Comparison of ENCODE assay signal across 8 cellular contexts in genomic region chr16:46883690-46884512, GRCh38. TPM values are rescaled to one million over a fixed set of nuclear protein-coding genes. Genes with fewer than 3 reads are reported as not detected.
A peak's percentile ranks its signal among the peaks of the same experiment; 100 is the strongest.
DNase-seq lines count a peak whose midpoint lies in the region; ATAC-seq and TF ChIP-seq lines count a peak whose summit lies in the region.

Gene GPT2, plus strand, starts transcription at chr16:46884362. Its CDS starts 354 bp downstream, at chr16:46884716.

- peaks cover 10% of the 10 kb centered on the region for H3K4me1 Mint-ChIP-seq in CD8-positive, alpha-beta T cell (ENCODE audit: low read depth)
- H3K4me1 Mint-ChIP-seq in activated CD8-positive, alpha-beta T cell treated with anti-CD3 and anti-CD28 coated beads, Interleukin-2, amount 10 ng/mL, durations not matched to agents 7 days and 5 days (ENCODE audit: low read depth): peaks cover 15% of the 10 kb centered on the region

- ATAC-seq in CD8-positive, alpha-beta T cell: peak; percentile 91
- ATAC-seq in GM19438 (IDR thresholded peaks at IDR 0.05; ENCODE audit: low read depth, unreplicated experiment) (peak; percentile 96), HG03571 (IDR thresholded peaks at IDR 0.05; ENCODE audit: unreplicated experiment) (peak; percentile 99), lower lobe of right lung (peak; percentile 99)
- peak; percentile 99 for ATAC-seq in activated CD8-positive, alpha-beta T cell treated with anti-CD3 and anti-CD28 coated beads, Interleukin-2, amount 10 ng/mL, durations not matched to agents 7 days and 5 days

- intact Hi-C loops in CD8-positive, alpha-beta T cell (cut with DNase I, micrococcal nuclease): loop anchor here in 1 of 2 experiments (1.0 kb wide), 3 partner anchors 53 to 195 kb away; partner anchors contain the start of genes C16orf87, DNAJA2, ORC6 and VPS35
- intact Hi-C loops in lower lobe of right lung (cut with DNase I): no loop called here

- H3K27ac Mint-ChIP-seq in CD8-positive, alpha-beta T cell: no peak within 1 kb of the TSS
- peak within 1 kb of the TSS; percentile 71 for H3K27ac Mint-ChIP-seq in activated CD8-positive, alpha-beta T cell treated with anti-CD3 and anti-CD28 coated beads, Interleukin-2, amount 10 ng/mL, durations not matched to agents 7 days and 5 days

- no peaks in the 10 kb centered on the region for H3K27me3 ChIP-seq in CD8-positive, alpha-beta T cell (ENCODE audit: insufficient read depth, low read length)
- H3K27me3 ChIP-seq in ectodermal cell (ENCODE audit: control insufficient read depth, insufficient read depth, low read length, poor library complexity, severe bottlenecking): peaks cover 16% of the 10 kb centered on the region
- no peaks in the 10 kb centered on the region for H3K27me3 ChIP-seq in lower lobe of right lung (ENCODE audit: low read depth)

- no peaks in the 10 kb centered on the region for H3K9me3 Mint-ChIP-seq in CD8-positive, alpha-beta T cell
- no peaks in the 10 kb centered on the region for H3K9me3 Mint-ChIP-seq in activated CD8-positive, alpha-beta T cell treated with anti-CD3 and anti-CD28 coated beads, Interleukin-2, amount 10 ng/mL, durations not matched to agents 7 days and 5 days (ENCODE audit: insufficient read depth)

- H3K4me1 ChIP-seq in CD8-positive, alpha-beta T cell (ENCODE audit: insufficient read depth, low read length): no peaks in the 10 kb centered on the region
- H3K4me1 ChIP-seq in ectodermal cell (ENCODE audit: control insufficient read depth, insufficient read depth, low read length): peaks cover 19% of the 10 kb centered on the region
- peaks cover 6% of the 10 kb centered on the region for H3K4me1 ChIP-seq in lower lobe of right lung

- POLR2A ChIA-PET in CD8-positive, alpha-beta T cell (lab: Charles Lee): interaction anchor here (0.6 kb wide), 2 partner anchors 54 to 1528 kb away, joined by 3 read pairs; no protein-coding TSS in a partner anchor
- POLR2A ChIA-PET in activated CD8-positive, alpha-beta T cell treated with anti-CD3 and anti-CD28 coated beads, Interleukin-2, amount 10 ng/mL, durations not matched to agents 7 days and 5 days (lab: Charles Lee): interaction anchor here (1.2 kb wide), 1 partner anchor 90 kb away, joined by 5 read pairs; no protein-coding TSS in a partner anchor

- peak within 1 kb of the TSS; percentile 92 for H3K4me3 Mint-ChIP-seq in CD8-positive, alpha-beta T cell
- peak within 1 kb of the TSS; percentile 78 for H3K4me3 Mint-ChIP-seq in activated CD8-positive, alpha-beta T cell treated with anti-CD3 and anti-CD28 coated beads, Interleukin-2, amount 10 ng/mL, durations not matched to agents 7 days and 5 days

- no peaks in the 10 kb centered on the region for H3K36me3 ChIP-seq in CD8-positive, alpha-beta T cell (ENCODE audit: insufficient read depth, low read length)
- H3K36me3 ChIP-seq in ectodermal cell (ENCODE audit: control insufficient read depth, insufficient read depth, low read length): no peaks in the 10 kb centered on the region
- no peaks in the 10 kb centered on the region for H3K36me3 ChIP-seq in lower lobe of right lung

- CTCF ChIA-PET in CD8-positive, alpha-beta T cell (lab: Charles Lee): interaction anchor here (1.5 to 1.8 kb wide), 3 partner anchors 24 to 210 kb away, joined by 3 to 4 read pairs (median 4); no protein-coding TSS in a partner anchor
- CTCF ChIA-PET in activated CD8-positive, alpha-beta T cell treated with anti-CD3 and anti-CD28 coated beads, Interleukin-2, amount 10 ng/mL, durations not matched to agents 7 days and 5 days (lab: Charles Lee): interaction anchor here (1.7 to 3.6 kb wide), 3 partner anchors 24 to 90 kb away, joined by 3 to 14 read pairs (median 11); partner anchors contain the start of gene DNAJA2

- H3K4me3 ChIP-seq in CD8-positive, alpha-beta T cell (ENCODE audit: low read depth, low read length): peak within 1 kb of the TSS; percentile 70
- H3K4me3 ChIP-seq in ectodermal cell (ENCODE audit: insufficient read depth, low read depth, low read length) (peak within 1 kb of the TSS; percentile 77), lower lobe of right lung (peak within 1 kb of the TSS; percentile 93)

- H3K27ac ChIP-seq in CD8-positive, alpha-beta T cell (ENCODE audit: low read depth, low read length): no peak within 1 kb of the TSS
- H3K27ac ChIP-seq in ectodermal cell (ENCODE audit: insufficient read depth, low read depth, low read length, poor library complexity, severe bottlenecking) (peak within 1 kb of the TSS; percentile 74), lower lobe of right lung (peak within 1 kb of the TSS; percentile 38)

- TF ChIP-seq CTCF in CD8-positive, alpha-beta T cell (IDR thresholded peaks at IDR 0.05): no peak
- peak; percentile 39 for TF ChIP-seq CTCF in lower lobe of right lung (IDR thresholded peaks at IDR 0.05)

- DNase-seq in CD8-positive, alpha-beta T cell: peak; percentile 27 to 77 (median 54)
- peak; percentile 97 for DNase-seq in NCI-H82 (lab: John Stamatoyannopoulos, UW)
- peak; percentile 85 for DNase-seq in activated CD8-positive, alpha-beta T cell treated with anti-CD3 and anti-CD28 coated beads, Interleukin-2, amount 10 ng/mL, durations not matched to agents 7 days and 5 days
- DNase-seq in lower lobe of right lung: peak; percentile 99
- peak in 2 of 3 donors; percentile 31 to 65 for DNase-seq in stimulated activated CD4-positive, alpha-beta T cell treated with anti-CD3 and anti-CD28 coated beads, TNF-alpha, amount 100 ng/mL, for 1 hour (ENCODE audit: low read depth in 3 of 3, low spot score in 1 of 3)

- peaks cover 4% of the 10 kb centered on the region for H3K36me3 Mint-ChIP-seq in CD8-positive, alpha-beta T cell
- no peaks in the 10 kb centered on the region for H3K36me3 Mint-ChIP-seq in activated CD8-positive, alpha-beta T cell treated with anti-CD3 and anti-CD28 coated beads, Interleukin-2, amount 10 ng/mL, durations not matched to agents 7 days and 5 days (ENCODE audit: low read depth)

- no peaks in the 10 kb centered on the region for H3K9me3 ChIP-seq in CD8-positive, alpha-beta T cell (ENCODE audit: low read length)
- H3K9me3 ChIP-seq in ectodermal cell (ENCODE audit: control insufficient read depth, low read length) (no peaks in the 10 kb centered on the region), lower lobe of right lung (no peaks in the 10 kb centered on the region)

- peaks cover 29% of the 10 kb centered on the region for H3K27me3 Mint-ChIP-seq in CD8-positive, alpha-beta T cell (ENCODE audit: low read depth)
- peaks cover 29% of the 10 kb centered on the region for H3K27me3 Mint-ChIP-seq in activated CD8-positive, alpha-beta T cell treated with anti-CD3 and anti-CD28 coated beads, Interleukin-2, amount 10 ng/mL, durations not matched to agents 7 days and 5 days (ENCODE audit: low read depth)

- 1% methylated on average over 75 of the region's 75 CpGs for WGBS in ectodermal cell, 2 experiments

RNA-seq across cellular contexts. Expression of gene GPT2, which starts in this region (rescaled TPM):
- under 1 TPM in 1 of 2 experiments, not detected in 1; 0.08 TPM for total RNA-seq in CD8-positive, alpha-beta T cell
- 1 to 10 TPM; 5.4 to 7.3 TPM for total RNA-seq in activated CD8-positive, alpha-beta T cell treated with anti-CD3 and anti-CD28 coated beads, Interleukin-2, amount 10 ng/mL, durations not matched to agents 7 days and 5 days
- 32.8 TPM for polyA plus RNA-seq in ectodermal cell (2013, experiment 1 of 4)
- polyA plus RNA-seq in ectodermal cell (2013, experiment 2 of 4): 36.3 TPM
- 25.2 TPM for polyA plus RNA-seq in ectodermal cell (2013, experiment 3 of 4)
- polyA plus RNA-seq in ectodermal cell (2013, experiment 4 of 4): 26.3 TPM
- total RNA-seq in lower lobe of right lung: 4.8 TPM

Comparison
In these comparisons a context has a peak if more than half of its experiments do, and no peak if none do; other contexts are left out.
1. Peak in DNase-seq, ATAC-seq and H3K4me3 ChIP-seq in CD8-positive, alpha-beta T cell; RNA of the gene not detected or under 1 TPM.
2. DNase-seq: peak in every context shown above with its lines; median percentile 99 in lower lobe of right lung; 97 in NCI-H82; 85 in activated CD8-positive, alpha-beta T cell treated with anti-CD3 and anti-CD28 coated beads, Interleukin-2, amount 10 ng/mL, durations not matched to agents 7 days and 5 days; 54 in CD8-positive, alpha-beta T cell; 48 in stimulated activated CD4-positive, alpha-beta T cell treated with anti-CD3 and anti-CD28 coated beads, TNF-alpha, amount 100 ng/mL, for 1 hour.